21 cellular contexts compared by ENCODE assay signal in genomic region chr20:23190557-23190956, GRCh38.
A peak's percentile ranks its signal among the peaks of the same experiment; 100 is the strongest.
DNase-seq lines count a peak whose midpoint lies in the region; ATAC-seq, FAIRE-seq and TF ChIP-seq lines count a peak whose summit lies in the region.
"Had no signal": no experiment of that assay in that cellular context is flagged by ENCODE, and none has a peak within 500 bp of the region (broad histone marks: within the 10 kb centered on the region; RNA-seq: fewer than 3 reads in every experiment).

No MANE protein-coding gene starts in this region.

- H3K9ac ChIP-seq in IMR-90 (ENCODE audit: low read depth, low read length) (no peak overlapping the region), astrocyte (ENCODE audit: low read length) (no peak overlapping the region)
- H3K9ac ChIP-seq: BLaER1 treated with 17β-estradiol and CSF1 and Interleukin-3, amounts not matched to agents 10 nM and 100 nM had no signal

- H3K9me3 Mint-ChIP-seq in astrocyte (ENCODE audit: unreplicated experiment): peaks cover under 1% of the 10 kb centered on the region

- H4K20me1 ChIP-seq in IMR-90 (ENCODE audit: insufficient read depth, low read length) (no peaks in the 10 kb centered on the region), astrocyte (ENCODE audit: insufficient read depth, low read length) (no peaks in the 10 kb centered on the region)
- H4K20me1 ChIP-seq: BLaER1 treated with 17β-estradiol and CSF1 and Interleukin-3, amounts not matched to agents 10 nM and 100 nM had no signal

- 57% methylated on average over 1 of the region's 3 CpGs; no CpG with 5 or more reads in 1 of the 2 experiments for WGBS in IMR-90 (ENCODE audit: extremely low coverage in 2 of 2, insufficient read length in 1 of 2), 2 experiments
- WGBS in tibial nerve, 2 donors: 74 to 76% methylated on average over 3 of the region's 3 CpGs

- H3K4me3 ChIP-seq in AG10803 (ENCODE audit: low read length): no peak overlapping the region
- H3K4me3 ChIP-seq in IMR-90 (ENCODE audit: insufficient read depth, low read depth, low read length): no peak overlapping the region
- no peak overlapping the region for H3K4me3 ChIP-seq in astrocyte (ENCODE audit: insufficient read depth, low read depth, low read length)
- no peak overlapping the region for H3K4me3 ChIP-seq in tibial nerve
- H3K4me3 ChIP-seq: A549; BLaER1 treated with 17β-estradiol and CSF1 and Interleukin-3, amounts not matched to agents 10 nM and 100 nM had no signal

- no peak for ATAC-seq in IMR-90 (ENCODE audit: low read depth)
- ATAC-seq: A549 had no signal

- H3K18ac ChIP-seq in IMR-90 (ENCODE audit: low read depth, low read length): no peak overlapping the region

- BruUV-seq in IMR-90 (replicated peaks; lab: Mats Ljungman, UMichigan): no TSS peak

- H3K79me2 ChIP-seq in astrocyte (ENCODE audit: insufficient read depth, low read length): no peaks in the 10 kb centered on the region

- in situ Hi-C loops in IMR-90 (cut with MboI; ENCODE audit: low sequenced_read_pairs): loop anchor here (25.0 kb wide), 1 partner anchor 103 kb away; the partner anchor contains the start of gene CD93

- peak overlapping the region; percentile 41 for H2AFZ ChIP-seq in IMR-90 (replicated peaks; ENCODE audit: low read length, poor library complexity)
- no peak overlapping the region for H2AFZ ChIP-seq in astrocyte (ENCODE audit: low read depth, low read length)

- H3K4ac ChIP-seq in IMR-90 (ENCODE audit: low read depth, low read length): no peak overlapping the region

- CTCF ChIA-PET in IMR-90 (lab: Yijun Ruan, JAX): no interaction called here

- no peaks in the 10 kb centered on the region for H3K79me1 ChIP-seq in IMR-90 (ENCODE audit: low read depth in 1 of 2, low read length in 2 of 2)

- TF ChIP-seq CTCF in AG10803 (conservative IDR thresholded peaks at IDR 0.05; ENCODE audit: low read length) (no peak), IMR-90 (conservative IDR thresholded peaks at IDR 0.05; ENCODE audit: low read depth, low read length) (no peak), astrocyte (IDR thresholded peaks at IDR 0.05; ENCODE audit: insufficient read depth, low read depth, low read length) (no peak), tibial nerve (IDR thresholded peaks at IDR 0.05) (no peak)

- H3K14ac ChIP-seq in IMR-90 (replicated peaks; ENCODE audit: low read depth, low read length): no peak overlapping the region

- TF ChIP-seq RAD21 in IMR-90 (IDR thresholded peaks at IDR 0.05; ENCODE audit: low read length): no peak

- no peak overlapping the region for H2BK20ac ChIP-seq in IMR-90 (ENCODE audit: low read depth, low read length)

- no peak overlapping the region for H2AK9ac ChIP-seq in IMR-90 (replicated peaks; ENCODE audit: low read depth, low read length, poor library complexity)

- H3K4me1 ChIP-seq in IMR-90 (ENCODE audit: control insufficient read depth, insufficient read depth, low read length): no peaks in the 10 kb centered on the region
- H3K4me1 ChIP-seq in astrocyte (ENCODE audit: insufficient read depth, low read length): no peaks in the 10 kb centered on the region
- no peaks in the 10 kb centered on the region for H3K4me1 ChIP-seq in tibial nerve
- H3K4me1 ChIP-seq: A549 had no signal

- no peak overlapping the region for H2AK5ac ChIP-seq in IMR-90 (ENCODE audit: low read depth, low read length)

- H3K9me1 ChIP-seq in IMR-90 (ENCODE audit: insufficient read depth, low read length): peaks cover 9% of the 10 kb centered on the region

- TF ChIP-seq EP300 in tibial nerve (IDR thresholded peaks at IDR 0.05): no peak

- no peaks in the 10 kb centered on the region for H3K9me3 ChIP-seq in IMR-90 (ENCODE audit: control insufficient read depth, insufficient read depth, low read length)
- no peaks in the 10 kb centered on the region for H3K9me3 ChIP-seq in astrocyte (ENCODE audit: insufficient read depth, low read depth, low read length)
- H3K9me3 ChIP-seq in tibial nerve: no peaks in the 10 kb centered on the region

- no peak overlapping the region for H3K23ac ChIP-seq in IMR-90 (ENCODE audit: low read depth, low read length)

- H4K8ac ChIP-seq in IMR-90 (ENCODE audit: low read depth in 2 of 2, low read length in 2 of 2): no peak overlapping the region

- no peak overlapping the region for H2BK120ac ChIP-seq in IMR-90 (ENCODE audit: low read depth, low read length)

- H3K27me3 ChIP-seq in IMR-90 (ENCODE audit: control insufficient read depth, insufficient read depth, low read length) (peaks cover 22% of the 10 kb centered on the region), astrocyte (ENCODE audit: insufficient read depth, low read length) (no peaks in the 10 kb centered on the region), tibial nerve (no peaks in the 10 kb centered on the region)
- H3K27me3 ChIP-seq: BLaER1 treated with 17β-estradiol and CSF1 and Interleukin-3, amounts not matched to agents 10 nM and 100 nM had no signal

- H4K91ac ChIP-seq in IMR-90 (ENCODE audit: insufficient read depth, low read depth, low read length): no peak overlapping the region

- H3K27ac Mint-ChIP-seq in astrocyte (ENCODE audit: unreplicated experiment): no peak overlapping the region
- H3K27ac Mint-ChIP-seq: B cell; CD4-positive, CD25-positive, alpha-beta regulatory T cell; CD8-positive, alpha-beta memory T cell; H9 had no signal

- TF ChIP-seq POLR2A in IMR-90 (IDR thresholded peaks at IDR 0.05; ENCODE audit: low read depth, low read length): no peak
- TF ChIP-seq POLR2A in tibial nerve (IDR thresholded peaks at IDR 0.05): no peak

- no peak overlapping the region for H2BK15ac ChIP-seq in IMR-90 (ENCODE audit: low read depth, low read length)

- dilution Hi-C loops in IMR-90 (cut with HindIII; ENCODE audit: low sequenced_read_pairs, unreplicated experiment): no loop called here

- no peaks in the 10 kb centered on the region for H3K4me1 Mint-ChIP-seq in astrocyte (ENCODE audit: low read depth, unreplicated experiment)
- H3K4me1 Mint-ChIP-seq: B cell; CD4-positive, CD25-positive, alpha-beta regulatory T cell; CD8-positive, alpha-beta memory T cell; H9 had no signal

- no peak overlapping the region for H3K56ac ChIP-seq in IMR-90 (ENCODE audit: extremely low read depth, insufficient read depth, low read length)

- no peak overlapping the region for H2BK5ac ChIP-seq in IMR-90 (ENCODE audit: low read depth, low read length, poor library complexity, severe bottlenecking)

- peaks cover 1% of the 10 kb centered on the region for H3K36me3 Mint-ChIP-seq in astrocyte (ENCODE audit: low read depth, unreplicated experiment)
- H3K36me3 Mint-ChIP-seq: CD4-positive, CD25-positive, alpha-beta regulatory T cell; CD8-positive, alpha-beta memory T cell had no signal

- no peak overlapping the region for H3K4me3 Mint-ChIP-seq in astrocyte (ENCODE audit: unreplicated experiment)
- H3K4me3 Mint-ChIP-seq: B cell; CD4-positive, CD25-positive, alpha-beta regulatory T cell; CD8-positive, alpha-beta memory T cell; H9 had no signal

- DNase-seq in AG10803 (ENCODE audit: low read depth) (peak; percentile 38), IMR-90 (no peak), astrocyte (ENCODE audit: low read depth) (peak; percentile 26), myocyte (ENCODE audit: low read depth) (peak; percentile 79), NCI-H146 (lab: John Stamatoyannopoulos, UW) (no peak), tibial nerve (ENCODE audit: low spot score in 2 of 2) (no peak), DMS53 (lab: John Stamatoyannopoulos, UW) (no peak)
- no peak for DNase-seq in activated T-cell treated with anti-CD3 and anti-CD28 coated beads, Interleukin-2, amount 50 U/mL, for 48 hours
- DNase-seq: CD4-positive, CD25-positive, alpha-beta regulatory T cell; CD8-positive, alpha-beta memory T cell; COR-L47; DMS 273 treated with DMSO at 0.1 percent for 48 hours; GDM1; H9 had no signal

- H3K36me3 ChIP-seq in IMR-90 (ENCODE audit: control insufficient read depth, insufficient read depth, low read length) (no peaks in the 10 kb centered on the region), astrocyte (ENCODE audit: insufficient read depth, low read length) (no peaks in the 10 kb centered on the region), tibial nerve (no peaks in the 10 kb centered on the region)
- H3K36me3 ChIP-seq: BLaER1 treated with 17β-estradiol and CSF1 and Interleukin-3, amounts not matched to agents 10 nM and 100 nM had no signal

- H3K27me3 Mint-ChIP-seq in astrocyte (ENCODE audit: low read depth, unreplicated experiment): no peaks in the 10 kb centered on the region

- intact Hi-C loops in IMR-90 (cut with micrococcal nuclease): no loop called here

- H3K27ac ChIP-seq in IMR-90 (ENCODE audit: insufficient read depth, low read length): no peak overlapping the region
- H3K27ac ChIP-seq in astrocyte (ENCODE audit: low read depth, low read length): no peak overlapping the region
- H3K27ac ChIP-seq in tibial nerve: no peak overlapping the region
- H3K27ac ChIP-seq: 22Rv1; A549; BLaER1 treated with 17β-estradiol and CSF1 and Interleukin-3, amounts not matched to agents 10 nM and 100 nM had no signal

- POLR2A ChIA-PET in IMR-90 (lab: Charles Lee; ENCODE audit: unreplicated experiment): no interaction called here

- H3K4me2 ChIP-seq in IMR-90 (ENCODE audit: low read depth, low read length) (no peak overlapping the region), astrocyte (ENCODE audit: low read length) (no peak overlapping the region)
- H3K4me2 ChIP-seq: A549 had no signal

- no peak for FAIRE-seq in astrocyte (lab: Jason Lieb, UNC)
- FAIRE-seq: A549, GM12892, GM18507, H1 had no signal

- H4K5ac ChIP-seq in IMR-90 (ENCODE audit: low read depth, low read length): no peak overlapping the region

TF ChIP-seq in IMR-90, 13 proteins besides CTCF, POLR2A, EP300 and RAD21 (continues in another document):
- TF ChIP-seq USF2 (IDR thresholded peaks at IDR 0.05; ENCODE audit: low read depth, low read length): no peak
- no peak for TF ChIP-seq CHD1 (IDR thresholded peaks at IDR 0.05; ENCODE audit: low read depth, low read length)
- no peak for TF ChIP-seq CEBPB (IDR thresholded peaks at IDR 0.05; ENCODE audit: low read depth, low read length)
- TF ChIP-seq RFX5 (IDR thresholded peaks at IDR 0.05; ENCODE audit: low read depth, low read length): no peak
- TF ChIP-seq BHLHE40 (IDR thresholded peaks at IDR 0.05; ENCODE audit: low read depth, low read length): no peak
- TF ChIP-seq MAFK (IDR thresholded peaks at IDR 0.05; ENCODE audit: low read depth, low read length): no peak
- no peak for TF ChIP-seq MXI1 (IDR thresholded peaks at IDR 0.05; ENCODE audit: borderline replicate concordance, low read depth, low read length)
- TF ChIP-seq RCOR1 (IDR thresholded peaks at IDR 0.05; ENCODE audit: insufficient replicate concordance, low read length): no peak
- TF ChIP-seq SMC3 (IDR thresholded peaks at IDR 0.05; ENCODE audit: low read depth, low read length): no peak

Comparison
In these comparisons a context has a peak if more than half of its experiments do, and no peak if none do; other contexts are left out.
1. DNase-seq: peak in AG10803 (single experiment), astrocyte (single experiment) and myocyte (single experiment); none in IMR-90 (single experiment), NCI-H146 (single experiment), activated T-cell treated with anti-CD3 and anti-CD28 coated beads, Interleukin-2, amount 50 U/mL, for 48 hours (0 of 2), tibial nerve (0 of 2) and DMS53 (single experiment).